ENCODE assay signal across 8 cellular contexts in genomic region chr19:12946092-12946845, GRCh38. TPM values are rescaled to one million over a fixed set of nuclear protein-coding genes. Genes with fewer than 3 reads are reported as not detected.
DNase-seq lines count a peak whose midpoint lies in the region; ATAC-seq lines count a peak whose summit lies in the region.

No MANE protein-coding gene starts in this region.

- ATAC-seq in HG02623 (IDR thresholded peaks at IDR 0.05; ENCODE audit: unreplicated experiment) = peak; percentile 13
- peak; percentile 58 for ATAC-seq in activated CD4-positive, alpha-beta T cell treated with anti-CD3 and anti-CD28 coated beads for 36 hours
- ATAC-seq in stimulated activated memory B cell treated with anti-CD40 and anti-IgM and Interleukin-4, amounts not matched to agents 10 μg/mL and 1 μg/mL and 100 μg/mL, for 72 hours = peak; percentile 81

- no peaks in the 10 kb centered on the region for H3K27me3 Mint-ChIP-seq in activated CD4-positive, alpha-beta T cell treated with anti-CD3 and anti-CD28 coated beads for 36 hours
- H3K27me3 Mint-ChIP-seq in stimulated activated memory B cell treated with anti-CD40 and anti-IgM and Interleukin-4, amounts not matched to agents 10 μg/mL and 1 μg/mL and 100 μg/mL, for 72 hours = no peaks in the 10 kb centered on the region

- CTCF ChIA-PET in activated CD4-positive, alpha-beta T cell treated with anti-CD3 and anti-CD28 coated beads for 36 hours (lab: Charles Lee) = interaction anchor here (0.6 to 1.1 kb wide), 3 partner anchors 18 to 1464 kb away, joined by 4 to 5 read pairs (median 4); no protein-coding TSS in a partner anchor

- peaks cover 50% of the 10 kb centered on the region for H3K4me1 Mint-ChIP-seq in activated CD4-positive, alpha-beta T cell treated with anti-CD3 and anti-CD28 coated beads for 36 hours
- H3K4me1 Mint-ChIP-seq in stimulated activated memory B cell treated with anti-CD40 and anti-IgM and Interleukin-4, amounts not matched to agents 10 μg/mL and 1 μg/mL and 100 μg/mL, for 72 hours = peaks cover 58% of the 10 kb centered on the region

- H3K9me3 Mint-ChIP-seq in activated CD4-positive, alpha-beta T cell treated with anti-CD3 and anti-CD28 coated beads for 36 hours (ENCODE audit: low read depth) = no peaks in the 10 kb centered on the region
- H3K9me3 Mint-ChIP-seq in stimulated activated memory B cell treated with anti-CD40 and anti-IgM and Interleukin-4, amounts not matched to agents 10 μg/mL and 1 μg/mL and 100 μg/mL, for 72 hours = no peaks in the 10 kb centered on the region

- DNase-seq in NCI-H524 (lab: John Stamatoyannopoulos, UW) = peak; percentile 47 to 56
- no peak for DNase-seq in NCI-H524 treated with DMSO at 0.1 percent for 48 hours (lab: John Stamatoyannopoulos, UW)
- peak; percentile 38 for DNase-seq in NCI-H1092 treated with DMSO at 0.1 percent for 48 hours (lab: John Stamatoyannopoulos, UW)
- peak; percentile 73 for DNase-seq in activated CD4-positive, alpha-beta T cell treated with anti-CD3 and anti-CD28 coated beads for 36 hours
- DNase-seq in ecto neural progenitor cell (ENCODE audit: low spot score) = peak; percentile 89
- DNase-seq in lung microvascular endothelial cell (ENCODE audit: low read depth in 2 of 2) = peak; percentile 88

- POLR2A ChIA-PET in activated CD4-positive, alpha-beta T cell treated with anti-CD3 and anti-CD28 coated beads for 36 hours (lab: Charles Lee) = interaction anchor here (0.6 to 1.1 kb wide), 3 partner anchors 8 to 213 kb away, joined by 3 read pairs; no protein-coding TSS in a partner anchor

- peak overlapping the region; percentile 88 for H3K4me3 Mint-ChIP-seq in activated CD4-positive, alpha-beta T cell treated with anti-CD3 and anti-CD28 coated beads for 36 hours
- peak overlapping the region; percentile 98 for H3K4me3 Mint-ChIP-seq in stimulated activated memory B cell treated with anti-CD40 and anti-IgM and Interleukin-4, amounts not matched to agents 10 μg/mL and 1 μg/mL and 100 μg/mL, for 72 hours

- peaks cover 85% of the 10 kb centered on the region for H3K36me3 Mint-ChIP-seq in activated CD4-positive, alpha-beta T cell treated with anti-CD3 and anti-CD28 coated beads for 36 hours (ENCODE audit: low read depth)
- H3K36me3 Mint-ChIP-seq in stimulated activated memory B cell treated with anti-CD40 and anti-IgM and Interleukin-4, amounts not matched to agents 10 μg/mL and 1 μg/mL and 100 μg/mL, for 72 hours = peaks cover 75% of the 10 kb centered on the region

- peak overlapping the region; percentile 93 for H3K27ac Mint-ChIP-seq in activated CD4-positive, alpha-beta T cell treated with anti-CD3 and anti-CD28 coated beads for 36 hours
- H3K27ac Mint-ChIP-seq in stimulated activated memory B cell treated with anti-CD40 and anti-IgM and Interleukin-4, amounts not matched to agents 10 μg/mL and 1 μg/mL and 100 μg/mL, for 72 hours = peak overlapping the region; percentile 99

- intact Hi-C loops in activated CD4-positive, alpha-beta T cell treated with anti-CD3 and anti-CD28 coated beads for 36 hours (cut with DNase I, micrococcal nuclease) = loop anchor here (1.0 to 10.0 kb wide), 4 partner anchors 61 to 1569 kb away; partner anchors contain the start of genes DNAJB1 (in 1 of the 2), TNPO2 (in 1 of the 2), ZNF490 (in 1 of the 2) and ZNF791 (in 1 of the 2)

RNA-seq across cellular contexts. Expression of gene RAD23A, which starts 0.6 kb away (rescaled TPM):
- 100 to 1,000 TPM; 189 to 265 TPM for total RNA-seq in activated CD4-positive, alpha-beta T cell treated with anti-CD3 and anti-CD28 coated beads for 36 hours
- total RNA-seq in lung microvascular endothelial cell = 36.8 and 60.5 TPM in 2 replicates

RNA-seq across cellular contexts. Expression of gene CALR, which starts 7.9 kb away (rescaled TPM):
- 100 to 1,000 TPM; 557 to 569 TPM for total RNA-seq in activated CD4-positive, alpha-beta T cell treated with anti-CD3 and anti-CD28 coated beads for 36 hours
- total RNA-seq in lung microvascular endothelial cell = 1,060 and 1,340 TPM in 2 replicates

RNA-seq across cellular contexts. Expression of gene GADD45GIP1, which starts 10.8 kb away (rescaled TPM):
- total RNA-seq in activated CD4-positive, alpha-beta T cell treated with anti-CD3 and anti-CD28 coated beads for 36 hours = 10 to 100 TPM; 31.1 to 36.3 TPM
- 18.5 and 21.1 TPM in 2 replicates for total RNA-seq in lung microvascular endothelial cell

RNA-seq across cellular contexts. Expression of gene FARSA, which starts 12.8 kb away (rescaled TPM):
- total RNA-seq in activated CD4-positive, alpha-beta T cell treated with anti-CD3 and anti-CD28 coated beads for 36 hours = 100 to 1,000 TPM; 120 to 142 TPM
- 40.8 and 53.6 TPM in 2 replicates for total RNA-seq in lung microvascular endothelial cell

RNA-seq across cellular contexts. Expression of gene DAND5, which starts 23.1 kb away (rescaled TPM):
- total RNA-seq in activated CD4-positive, alpha-beta T cell treated with anti-CD3 and anti-CD28 coated beads for 36 hours = under 1 TPM; 0.21 to 0.25 TPM
- total RNA-seq in lung microvascular endothelial cell = under 0.01 and 0.22 TPM in 2 replicates

Comparison
In these comparisons a context has a peak if more than half of its experiments do, and no peak if none do; other contexts are left out.
1. ATAC-seq: peak in every context shown above with its lines; median percentile 81 in stimulated activated memory B cell treated with anti-CD40 and anti-IgM and Interleukin-4, amounts not matched to agents 10 μg/mL and 1 μg/mL and 100 μg/mL, for 72 hours; 58 in activated CD4-positive, alpha-beta T cell treated with anti-CD3 and anti-CD28 coated beads for 36 hours; 13 in HG02623.